In genomic region chr2:20015482-20016083, GRCh38 we compare ENCODE assay signal across 8 cellular contexts. TPM values are rescaled to one million over a fixed set of nuclear protein-coding genes. Genes with fewer than 3 reads are reported as not detected.
A peak's percentile ranks its signal among the peaks of the same experiment; 100 is the strongest.
DNase-seq lines count a peak whose midpoint lies in the region; ATAC-seq and TF ChIP-seq lines count a peak whose summit lies in the region.

No MANE protein-coding gene starts in this region.

- H3K9me3 Mint-ChIP-seq in activated CD8-positive, alpha-beta T cell treated with anti-CD3 and anti-CD28 coated beads for 36 hours, result peaks cover 14% of the 10 kb centered on the region
- H3K9me3 Mint-ChIP-seq in activated CD8-positive, alpha-beta T cell treated with anti-CD3 and anti-CD28 coated beads, Interleukin-2, amount 10 ng/mL, durations not matched to agents 7 days and 5 days (ENCODE audit: insufficient read depth), result peaks cover 2% of the 10 kb centered on the region

- H3K36me3 Mint-ChIP-seq in activated CD8-positive, alpha-beta T cell treated with anti-CD3 and anti-CD28 coated beads for 36 hours (ENCODE audit: low read depth), result peaks cover 3% of the 10 kb centered on the region
- peaks cover under 1% of the 10 kb centered on the region for H3K36me3 Mint-ChIP-seq in activated CD8-positive, alpha-beta T cell treated with anti-CD3 and anti-CD28 coated beads, Interleukin-2, amount 10 ng/mL, durations not matched to agents 7 days and 5 days (ENCODE audit: low read depth)
- no peaks in the 10 kb centered on the region for H3K36me3 Mint-ChIP-seq in T-helper 17 cell (ENCODE audit: low read depth)

- 14 to 20% (median 16%) methylated on average over 2 of the region's 2 CpGs for WGBS in psoas muscle, 3 donors

- intact Hi-C loops in activated CD8-positive, alpha-beta T cell treated with anti-CD3 and anti-CD28 coated beads for 36 hours (cut with micrococcal nuclease), result loop anchor here (2.0 kb wide), 1 partner anchor 83 kb away; no protein-coding TSS in a partner anchor
- intact Hi-C loops in psoas muscle (cut with DNase I), result loop anchor here (1.0 to 2.0 kb wide), 2 partner anchors 83 to 85 kb away; no protein-coding TSS in a partner anchor

- peaks cover 33% of the 10 kb centered on the region for H3K27me3 Mint-ChIP-seq in activated CD8-positive, alpha-beta T cell treated with anti-CD3 and anti-CD28 coated beads for 36 hours
- peaks cover 34% of the 10 kb centered on the region for H3K27me3 Mint-ChIP-seq in activated CD8-positive, alpha-beta T cell treated with anti-CD3 and anti-CD28 coated beads, Interleukin-2, amount 10 ng/mL, durations not matched to agents 7 days and 5 days (ENCODE audit: low read depth)
- peaks cover 21% of the 10 kb centered on the region for H3K27me3 Mint-ChIP-seq in T-helper 17 cell

- peaks cover 3% of the 10 kb centered on the region for H3K4me1 ChIP-seq in psoas muscle
- H3K4me1 ChIP-seq in effector memory CD4-positive, alpha-beta T cell (ENCODE audit: control insufficient read depth, insufficient read depth, low read length, poor library complexity, severe bottlenecking), result peaks cover 11% of the 10 kb centered on the region

- H3K4me3 ChIP-seq in psoas muscle, result no peak overlapping the region
- H3K4me3 ChIP-seq in effector memory CD4-positive, alpha-beta T cell (ENCODE audit: insufficient read depth, low read depth, low read length, poor library complexity, severe bottlenecking), result no peak overlapping the region

- DNase-seq in activated CD8-positive, alpha-beta T cell treated with anti-CD3 and anti-CD28 coated beads for 36 hours, result no peak
- no peak for DNase-seq in activated CD8-positive, alpha-beta T cell treated with anti-CD3 and anti-CD28 coated beads, Interleukin-2, amount 10 ng/mL, durations not matched to agents 7 days and 5 days
- peak; percentile 54 for DNase-seq in NCI-H1105 treated with DMSO at 0.1 percent for 48 hours (lab: John Stamatoyannopoulos, UW)
- DNase-seq in T-helper 17 cell, result no peak
- DNase-seq in germinal center (ENCODE audit: low spot score), result peak; percentile 55
- no peak for DNase-seq in psoas muscle
- no peak for DNase-seq in effector memory CD4-positive, alpha-beta T cell
- DNase-seq in activated naive CD4-positive, alpha-beta T cell (lab: John Stamatoyannopoulos, UW), result no peak

- POLR2A ChIA-PET in activated CD8-positive, alpha-beta T cell treated with anti-CD3 and anti-CD28 coated beads for 36 hours (lab: Charles Lee), result interaction anchor here (0.6 kb wide), 1 partner anchor 85 kb away, joined by 3 read pairs; no protein-coding TSS in a partner anchor
- POLR2A ChIA-PET in activated CD8-positive, alpha-beta T cell treated with anti-CD3 and anti-CD28 coated beads, Interleukin-2, amount 10 ng/mL, durations not matched to agents 7 days and 5 days (lab: Charles Lee), result interaction anchor here (0.6 to 1.2 kb wide), 2 partner anchors 27 to 36 kb away, joined by 3 to 4 read pairs; partner anchors contain the start of gene LAPTM4A

- CTCF ChIA-PET in activated CD8-positive, alpha-beta T cell treated with anti-CD3 and anti-CD28 coated beads for 36 hours (lab: Charles Lee), result interaction anchor here (0.6 to 4.1 kb wide), 45 partner anchors 8 to 665 kb away, joined by 3 to 38 read pairs (median 5); partner anchors contain the start of genes LAPTM4A and WDR35
- CTCF ChIA-PET in activated CD8-positive, alpha-beta T cell treated with anti-CD3 and anti-CD28 coated beads, Interleukin-2, amount 10 ng/mL, durations not matched to agents 7 days and 5 days (lab: Charles Lee), result interaction anchor here (0.6 to 3.7 kb wide), 46 partner anchors 9 to 248 kb away, joined by 3 to 34 read pairs (median 4); partner anchors contain the start of genes LAPTM4A, SDC1 and WDR35

- no peak overlapping the region for H3K27ac ChIP-seq in psoas muscle
- no peak overlapping the region for H3K27ac ChIP-seq in effector memory CD4-positive, alpha-beta T cell (ENCODE audit: insufficient read depth, low read length, poor library complexity, severe bottlenecking)

- no peak overlapping the region for H3K4me3 Mint-ChIP-seq in activated CD8-positive, alpha-beta T cell treated with anti-CD3 and anti-CD28 coated beads for 36 hours
- H3K4me3 Mint-ChIP-seq in activated CD8-positive, alpha-beta T cell treated with anti-CD3 and anti-CD28 coated beads, Interleukin-2, amount 10 ng/mL, durations not matched to agents 7 days and 5 days, result no peak overlapping the region
- no peak overlapping the region for H3K4me3 Mint-ChIP-seq in T-helper 17 cell

- peaks cover 0 to 14% (median 4%) of the 10 kb centered on the region in 3 donors for H3K27me3 ChIP-seq in psoas muscle (ENCODE audit: insufficient read depth in 3 of 3, low read length in 2 of 3)
- H3K27me3 ChIP-seq in effector memory CD4-positive, alpha-beta T cell (replicated peaks; ENCODE audit: control insufficient read depth, insufficient read depth, low read length, poor library complexity, severe bottlenecking), result peaks cover 9% of the 10 kb centered on the region

- peak; percentile 64 for TF ChIP-seq CTCF in activated CD8-positive, alpha-beta T cell treated with anti-CD3 and anti-CD28 coated beads for 36 hours (IDR thresholded peaks at IDR 0.05)
- TF ChIP-seq CTCF in psoas muscle (IDR thresholded peaks at IDR 0.05), result peak; percentile 56

- H3K27ac Mint-ChIP-seq in activated CD8-positive, alpha-beta T cell treated with anti-CD3 and anti-CD28 coated beads for 36 hours, result no peak overlapping the region
- no peak overlapping the region for H3K27ac Mint-ChIP-seq in activated CD8-positive, alpha-beta T cell treated with anti-CD3 and anti-CD28 coated beads, Interleukin-2, amount 10 ng/mL, durations not matched to agents 7 days and 5 days
- H3K27ac Mint-ChIP-seq in T-helper 17 cell, result no peak overlapping the region

- ATAC-seq in activated CD8-positive, alpha-beta T cell treated with anti-CD3 and anti-CD28 coated beads for 36 hours, result no peak
- no peak for ATAC-seq in activated CD8-positive, alpha-beta T cell treated with anti-CD3 and anti-CD28 coated beads, Interleukin-2, amount 10 ng/mL, durations not matched to agents 7 days and 5 days
- ATAC-seq in T-helper 17 cell (peak; percentile 69), psoas muscle (peak in 2 of 4 donors; percentile 62 to 75)

- peaks cover 2% of the 10 kb centered on the region for H3K9me3 ChIP-seq in T-helper 17 cell (ENCODE audit: control insufficient read depth, low read length, poor library complexity, severe bottlenecking)
- H3K9me3 ChIP-seq in psoas muscle, result no peaks in the 10 kb centered on the region
- no peaks in the 10 kb centered on the region for H3K9me3 ChIP-seq in effector memory CD4-positive, alpha-beta T cell (ENCODE audit: control insufficient read depth, low read length)

- H3K4me1 Mint-ChIP-seq in activated CD8-positive, alpha-beta T cell treated with anti-CD3 and anti-CD28 coated beads for 36 hours (ENCODE audit: low read depth), result peaks cover 8% of the 10 kb centered on the region
- H3K4me1 Mint-ChIP-seq in activated CD8-positive, alpha-beta T cell treated with anti-CD3 and anti-CD28 coated beads, Interleukin-2, amount 10 ng/mL, durations not matched to agents 7 days and 5 days (ENCODE audit: low read depth), result peaks cover 12% of the 10 kb centered on the region
- H3K4me1 Mint-ChIP-seq in T-helper 17 cell, result peaks cover 6% of the 10 kb centered on the region

- H3K36me3 ChIP-seq in psoas muscle (ENCODE audit: insufficient read depth in 1 of 2, low read depth in 1 of 2), result no peaks in the 10 kb centered on the region
- H3K36me3 ChIP-seq in effector memory CD4-positive, alpha-beta T cell (ENCODE audit: control insufficient read depth, insufficient read depth, low read length), result no peaks in the 10 kb centered on the region

RNA-seq across cellular contexts. Expression of gene MATN3, which starts 3.1 kb away (rescaled TPM):
- not detected for total RNA-seq in activated CD8-positive, alpha-beta T cell treated with anti-CD3 and anti-CD28 coated beads for 36 hours
- not detected for total RNA-seq in activated CD8-positive, alpha-beta T cell treated with anti-CD3 and anti-CD28 coated beads, Interleukin-2, amount 10 ng/mL, durations not matched to agents 7 days and 5 days
- total RNA-seq in T-helper 17 cell (not detected), psoas muscle (under 1 TPM in 2 of 4 donors, not detected in 2; 0.15 to 0.78 TPM)
- under 1 TPM; 0.20 to 0.40 (median 0.25) TPM for polyA plus RNA-seq in psoas muscle

RNA-seq across cellular contexts. Expression of gene WDR35, which starts 25.7 kb away (rescaled TPM):
- total RNA-seq in activated CD8-positive, alpha-beta T cell treated with anti-CD3 and anti-CD28 coated beads for 36 hours, result 1 to 10 TPM; 5.6 to 5.9 TPM
- total RNA-seq in activated CD8-positive, alpha-beta T cell treated with anti-CD3 and anti-CD28 coated beads, Interleukin-2, amount 10 ng/mL, durations not matched to agents 7 days and 5 days, result 1 to 10 TPM; 2.9 to 3.9 TPM
- total RNA-seq in T-helper 17 cell (1 to 10 TPM; 3.5 to 5.6 TPM), psoas muscle (1 to 10 TPM; 3.0 to 6.1 (median 3.5) TPM)
- polyA plus RNA-seq in psoas muscle, result 1 to 10 TPM; 1.7 to 3.7 (median 2.2) TPM

RNA-seq across cellular contexts. Expression of gene LAPTM4A, which starts 35.8 kb away (rescaled TPM):
- total RNA-seq in activated CD8-positive, alpha-beta T cell treated with anti-CD3 and anti-CD28 coated beads for 36 hours, result 10 to 100 TPM; 15.6 to 16.1 TPM
- total RNA-seq in activated CD8-positive, alpha-beta T cell treated with anti-CD3 and anti-CD28 coated beads, Interleukin-2, amount 10 ng/mL, durations not matched to agents 7 days and 5 days, result 10 to 100 TPM; 19.8 to 21.1 TPM
- total RNA-seq in T-helper 17 cell (10 to 100 TPM; 44.3 to 46.0 TPM), psoas muscle (10 to 100 TPM; 68.2 to 78.8 (median 70.5) TPM)
- 100 to 1,000 TPM in 2 of 3 donors, 10 to 100 TPM in 1; 88.7 to 124 (median 104) TPM for polyA plus RNA-seq in psoas muscle

Comparison
In these comparisons a context has a peak if more than half of its experiments do, and no peak if none do; other contexts are left out.
1. DNase-seq: peak in NCI-H1105 treated with DMSO at 0.1 percent for 48 hours (single experiment) and germinal center (single experiment); none in activated CD8-positive, alpha-beta T cell treated with anti-CD3 and anti-CD28 coated beads for 36 hours (single experiment), activated CD8-positive, alpha-beta T cell treated with anti-CD3 and anti-CD28 coated beads, Interleukin-2, amount 10 ng/mL, durations not matched to agents 7 days and 5 days (single experiment), T-helper 17 cell (0 of 3), psoas muscle (0 of 2), effector memory CD4-positive, alpha-beta T cell (0 of 3) and activated naive CD4-positive, alpha-beta T cell (0 of 4).